Comparison of ENCODE assay signal across 8 cellular contexts in the genomic region with DNA sequence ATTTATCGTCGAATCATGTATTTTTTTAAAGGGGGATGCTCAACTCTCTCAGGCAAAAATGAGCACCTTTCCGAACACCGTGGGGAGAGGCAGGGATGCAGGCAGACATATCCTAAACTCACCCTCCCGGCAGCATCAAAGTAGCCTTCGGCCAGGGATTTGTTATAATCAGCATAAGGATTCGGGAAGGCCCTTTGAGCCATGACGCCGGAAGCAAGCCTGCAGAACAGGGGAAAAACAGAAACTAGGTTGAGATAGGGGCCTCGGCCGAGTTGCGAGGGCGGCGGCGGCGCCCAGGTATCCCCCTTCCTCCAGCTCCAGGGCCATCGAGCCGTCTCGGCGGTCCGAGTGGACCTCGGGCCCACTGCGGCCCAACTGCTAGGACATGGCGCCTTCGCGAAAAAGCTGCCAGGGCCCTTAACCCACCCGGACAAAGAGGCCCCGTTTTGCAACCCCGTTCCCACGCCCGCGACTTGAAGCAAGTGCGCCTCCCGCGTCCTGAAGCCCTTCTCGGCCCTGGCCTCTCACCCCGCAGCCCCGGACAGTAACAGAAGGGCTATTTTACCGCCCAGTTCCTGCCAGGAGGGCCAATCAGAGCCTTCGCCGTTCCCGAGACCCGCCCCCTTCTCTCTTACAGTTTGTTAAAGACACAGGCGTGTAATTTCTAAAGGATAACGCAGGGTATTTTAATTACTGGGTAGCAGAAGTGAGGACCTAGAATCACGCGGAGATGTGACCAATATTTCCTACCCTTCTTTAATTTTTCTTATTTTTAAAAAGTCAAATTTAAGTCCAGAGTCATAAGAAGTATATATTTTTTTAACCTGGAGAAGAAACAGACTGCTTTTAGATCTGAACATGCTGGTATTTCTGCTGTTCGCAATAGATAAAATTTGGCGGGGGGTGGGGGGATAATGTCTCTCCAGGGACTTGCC. TPM values are rescaled to one million over a fixed set of nuclear protein-coding genes. Genes with fewer than 3 reads are reported as not detected.
DNase-seq lines count a peak whose midpoint lies in the region; ATAC-seq and TF ChIP-seq lines count a peak whose summit lies in the region.

A gene with protein sequence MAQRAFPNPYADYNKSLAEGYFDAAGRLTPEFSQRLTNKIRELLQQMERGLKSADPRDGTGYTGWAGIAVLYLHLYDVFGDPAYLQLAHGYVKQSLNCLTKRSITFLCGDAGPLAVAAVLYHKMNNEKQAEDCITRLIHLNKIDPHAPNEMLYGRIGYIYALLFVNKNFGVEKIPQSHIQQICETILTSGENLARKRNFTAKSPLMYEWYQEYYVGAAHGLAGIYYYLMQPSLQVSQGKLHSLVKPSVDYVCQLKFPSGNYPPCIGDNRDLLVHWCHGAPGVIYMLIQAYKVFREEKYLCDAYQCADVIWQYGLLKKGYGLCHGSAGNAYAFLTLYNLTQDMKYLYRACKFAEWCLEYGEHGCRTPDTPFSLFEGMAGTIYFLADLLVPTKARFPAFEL (minus strand): TSS at position 566 of the 935 bp plus-strand sequence. CDS start 363 bp downstream, at position 203.

- peak within 1 kb of the TSS; percentile 95 for H2AFZ ChIP-seq in SU-DHL-6 (ENCODE audit: low read depth, low read length, severe bottlenecking)

- peak within 1 kb of the TSS; percentile 96 for H3K27ac Mint-ChIP-seq in activated naive CD8-positive, alpha-beta T cell treated with anti-CD3 and anti-CD28 coated beads, Interleukin-2, amount 10 ng/mL, durations not matched to agents 7 days and 5 days
- H3K27ac Mint-ChIP-seq in osteocyte (ENCODE audit: unreplicated experiment) = peak within 1 kb of the TSS; percentile 91

- H3K4me3 ChIP-seq in SU-DHL-6 (ENCODE audit: insufficient read depth, low read length, poor library complexity, severe bottlenecking) (peak within 1 kb of the TSS; percentile 77), thymus (ENCODE audit: low read length) (peak within 1 kb of the TSS; percentile 91)

- H3F3A ChIP-seq in SU-DHL-6 (ENCODE audit: insufficient read depth) = peaks cover 7% of the 10 kb centered on the region; the same call in 1 of the 2 replicates

- H3K9me2 ChIP-seq in SU-DHL-6 (replicated peaks; ENCODE audit: insufficient read depth, low read length) = no peaks in the 10 kb centered on the region

- 2% methylated on average over 49 of the region's 49 CpGs for WGBS in thymus

- intact Hi-C loops in head of caudate nucleus (cut with DNase I) = no loop called here

- CTCF ChIA-PET in GM10248 (lab: Yijun Ruan, JAX) = interaction anchor here (0.9 to 3.2 kb wide), 3 partner anchors 9 to 35 kb away, joined by 3 to 9 read pairs (median 4); no protein-coding TSS in a partner anchor

- TF ChIP-seq CTCF in GM10248 (IDR thresholded peaks at IDR 0.05; ENCODE audit: control extremely low read depth, extremely low read depth, low read depth, missing control alignments) (peak; percentile 11), SU-DHL-6 (IDR thresholded peaks at IDR 0.05; ENCODE audit: insufficient read depth, low read length, poor library complexity, severe bottlenecking) (no peak), osteocyte (IDR thresholded peaks at IDR 0.05) (no peak)

- peak within 1 kb of the TSS; percentile 81 for H3K9ac ChIP-seq in SU-DHL-6 (ENCODE audit: low read length)

- peak; percentile 100 for ATAC-seq in HG02610 (IDR thresholded peaks at IDR 0.05; ENCODE audit: unreplicated experiment)
- ATAC-seq in activated naive CD8-positive, alpha-beta T cell treated with anti-CD3 and anti-CD28 coated beads, Interleukin-2, amount 10 ng/mL, durations not matched to agents 7 days and 5 days (ENCODE audit: low read depth) = peak; percentile 100

- H3K9me3 ChIP-seq in SU-DHL-6 (ENCODE audit: insufficient read depth, low read length) = no peaks in the 10 kb centered on the region
- no peaks in the 10 kb centered on the region for H3K9me3 ChIP-seq in thymus (ENCODE audit: control insufficient read depth)

- no peaks in the 10 kb centered on the region for H3K27me3 Mint-ChIP-seq in activated naive CD8-positive, alpha-beta T cell treated with anti-CD3 and anti-CD28 coated beads, Interleukin-2, amount 10 ng/mL, durations not matched to agents 7 days and 5 days
- H3K27me3 Mint-ChIP-seq in osteocyte (ENCODE audit: unreplicated experiment) = no peaks in the 10 kb centered on the region

- H3K27me3 ChIP-seq in SU-DHL-6 (ENCODE audit: low read length) = no peaks in the 10 kb centered on the region; the same call in 1 of the 2 replicates
- no peaks in the 10 kb centered on the region for H3K27me3 ChIP-seq in thymus (ENCODE audit: control insufficient read depth, insufficient read depth)

- no peaks in the 10 kb centered on the region for H3K79me2 ChIP-seq in SU-DHL-6 (ENCODE audit: insufficient read depth, low read length)

- peak; percentile 93 for DNase-seq in GM10248 (ENCODE audit: extremely low spot score)
- DNase-seq in NCI-H1092 treated with DMSO at 0.1 percent for 48 hours (lab: John Stamatoyannopoulos, UW) = peak; percentile 87
- peak; percentile 74 for DNase-seq in activated naive CD8-positive, alpha-beta T cell treated with anti-CD3 and anti-CD28 coated beads, Interleukin-2, amount 10 ng/mL, durations not matched to agents 7 days and 5 days
- peak; percentile 92 to 99 (median 96) for DNase-seq in head of caudate nucleus
- peak; percentile 91 for DNase-seq in osteocyte (ENCODE audit: extremely low spot score, unreplicated experiment)

- H3K36me3 ChIP-seq in SU-DHL-6 (ENCODE audit: low read length) (no peaks in the 10 kb centered on the region), thymus (ENCODE audit: control insufficient read depth, insufficient read depth) (peaks cover 4% of the 10 kb centered on the region)

- peaks cover 3% of the 10 kb centered on the region for H3K4me1 ChIP-seq in thymus (ENCODE audit: control insufficient read depth, insufficient read depth, low read length)

- H3K9me3 Mint-ChIP-seq in activated naive CD8-positive, alpha-beta T cell treated with anti-CD3 and anti-CD28 coated beads, Interleukin-2, amount 10 ng/mL, durations not matched to agents 7 days and 5 days = no peaks in the 10 kb centered on the region
- no peaks in the 10 kb centered on the region for H3K9me3 Mint-ChIP-seq in osteocyte (ENCODE audit: unreplicated experiment)

- peak within 1 kb of the TSS; percentile 84 for H3K4me2 ChIP-seq in SU-DHL-6 (ENCODE audit: low read depth, low read length, poor library complexity, severe bottlenecking)

- H3K4me1 Mint-ChIP-seq in activated naive CD8-positive, alpha-beta T cell treated with anti-CD3 and anti-CD28 coated beads, Interleukin-2, amount 10 ng/mL, durations not matched to agents 7 days and 5 days = peaks cover 31% of the 10 kb centered on the region
- peaks cover 29% of the 10 kb centered on the region for H3K4me1 Mint-ChIP-seq in osteocyte (ENCODE audit: unreplicated experiment)

- H4K20me1 ChIP-seq in SU-DHL-6 (ENCODE audit: low read depth, low read length) = no peaks in the 10 kb centered on the region

- H3K4me3 Mint-ChIP-seq in activated naive CD8-positive, alpha-beta T cell treated with anti-CD3 and anti-CD28 coated beads, Interleukin-2, amount 10 ng/mL, durations not matched to agents 7 days and 5 days = peak within 1 kb of the TSS; percentile 99
- H3K4me3 Mint-ChIP-seq in osteocyte (ENCODE audit: unreplicated experiment) = peak within 1 kb of the TSS; percentile 96

- H3K27ac ChIP-seq in SU-DHL-6 (ENCODE audit: low read depth, low read length) (peak within 1 kb of the TSS; percentile 22), thymus (ENCODE audit: low read depth) (peak within 1 kb of the TSS; percentile 88)

- peaks cover 12% of the 10 kb centered on the region for H3K36me3 Mint-ChIP-seq in activated naive CD8-positive, alpha-beta T cell treated with anti-CD3 and anti-CD28 coated beads, Interleukin-2, amount 10 ng/mL, durations not matched to agents 7 days and 5 days
- peaks cover 7% of the 10 kb centered on the region for H3K36me3 Mint-ChIP-seq in osteocyte (ENCODE audit: unreplicated experiment)

- POLR2A ChIA-PET in GM10248 (lab: Yijun Ruan, JAX) = no interaction called here
- POLR2A ChIA-PET in activated naive CD8-positive, alpha-beta T cell treated with anti-CD3 and anti-CD28 coated beads, Interleukin-2, amount 10 ng/mL, durations not matched to agents 7 days and 5 days (lab: Charles Lee) = no interaction called here

RNA-seq across cellular contexts. Expression of the gene that starts here (rescaled TPM):
- total RNA-seq in activated naive CD8-positive, alpha-beta T cell treated with anti-CD3 and anti-CD28 coated beads, Interleukin-2, amount 10 ng/mL, durations not matched to agents 7 days and 5 days = 10 to 100 TPM; 37.2 to 39.9 TPM
- 65.2 and 67.3 TPM in 2 replicates for total RNA-seq in osteocyte
- polyA plus RNA-seq in thymus = 25.2 TPM

Comparison
In these comparisons a context has a peak if more than half of its experiments do, and no peak if none do; other contexts are left out.
1. Peak in every context shown above with its lines: DNase-seq, ATAC-seq, H3K4me3 ChIP-seq and H3K27ac ChIP-seq.